Comparison of ENCODE assay signal across 38 cellular contexts in the genomic region with DNA sequence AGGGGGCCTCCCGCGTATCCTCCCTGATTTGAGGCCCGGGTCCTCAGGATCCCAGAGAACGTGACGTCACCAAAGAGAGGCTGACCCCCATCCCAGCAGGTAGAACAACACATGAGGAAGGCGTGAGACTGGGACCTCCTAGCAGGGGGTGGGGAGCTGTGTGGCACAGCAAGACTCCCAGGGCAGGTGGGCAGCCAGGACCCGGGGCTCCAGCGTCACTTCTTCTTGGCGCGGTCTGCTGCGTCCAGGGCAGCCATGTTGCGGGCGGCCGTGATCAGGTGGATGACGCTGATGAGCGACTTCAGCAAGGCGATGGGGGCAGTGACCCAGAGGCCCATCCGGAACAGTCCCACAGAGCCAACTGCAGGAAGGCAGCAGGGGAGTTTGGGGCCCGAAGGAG. TPM values are rescaled to one million over a fixed set of nuclear protein-coding genes. Genes with fewer than 3 reads are reported as not detected.
"Had no signal": no experiment of that assay in that cellular context is flagged by ENCODE, and none has a peak within 500 bp of the region (broad histone marks: within the 10 kb centered on the region; RNA-seq: fewer than 3 reads in every experiment).

No MANE protein-coding gene starts in this region.

- H3K27ac Mint-ChIP-seq: activated B cell treated with CpG ODN at 0.5 μM for 24 hours; activated CD8-positive, alpha-beta T cell treated with anti-CD3 and anti-CD28 coated beads for 36 hours; activated naive CD4-positive, alpha-beta T cell treated with anti-CD3 and anti-CD28 coated beads, Interleukin-2, amount 50 U/mL, for 24 hours; activated naive CD8-positive, alpha-beta T cell treated with anti-CD3 and anti-CD28 coated beads, Interleukin-2, amount 10 ng/mL, durations not matched to agents 7 days and 5 days; activated T-helper 17 cell treated with anti-CD3 and anti-CD28 coated beads, Interleukin-2, amount 50 U/mL, for 72 hours; T-cell had no signal

- H3K27ac ChIP-seq: body of pancreas, Peyer's patch, SJSA1, VCaP had no signal

- H3K9me3 Mint-ChIP-seq: activated B cell treated with CpG ODN at 0.5 μM for 24 hours; activated CD8-positive, alpha-beta T cell treated with anti-CD3 and anti-CD28 coated beads for 36 hours; activated naive CD4-positive, alpha-beta T cell treated with anti-CD3 and anti-CD28 coated beads, Interleukin-2, amount 50 U/mL, for 24 hours; activated naive CD8-positive, alpha-beta T cell treated with anti-CD3 and anti-CD28 coated beads, Interleukin-2, amount 10 ng/mL, durations not matched to agents 7 days and 5 days; activated T-cell treated with anti-CD3 and anti-CD28 coated beads, Interleukin-2, amount 50 U/mL, for 72 hours; activated T-helper 17 cell treated with anti-CD3 and anti-CD28 coated beads, Interleukin-2, amount 50 U/mL, for 72 hours; T-cell had no signal

- H3K4me3 ChIP-seq: body of pancreas, breast epithelium, MG63, Peyer's patch, SJSA1 had no signal

- H3K27me3 Mint-ChIP-seq: activated B cell treated with CpG ODN at 0.5 μM for 24 hours; activated CD8-positive, alpha-beta T cell treated with anti-CD3 and anti-CD28 coated beads for 36 hours; activated naive CD4-positive, alpha-beta T cell treated with anti-CD3 and anti-CD28 coated beads, Interleukin-2, amount 50 U/mL, for 24 hours; activated naive CD8-positive, alpha-beta T cell treated with anti-CD3 and anti-CD28 coated beads, Interleukin-2, amount 10 ng/mL, durations not matched to agents 7 days and 5 days; activated T-helper 17 cell treated with anti-CD3 and anti-CD28 coated beads, Interleukin-2, amount 50 U/mL, for 72 hours; T-cell had no signal

- FAIRE-seq: astrocyte had no signal

- H3K9me3 ChIP-seq: body of pancreas, breast epithelium, MG63, Peyer's patch, SJSA1 had no signal

- H3K36me3 ChIP-seq: breast epithelium had no signal

- DNase-seq: activated B cell treated with CpG ODN at 0.5 μM for 24 hours; activated CD4-positive, alpha-beta T cell treated with anti-CD3 and anti-CD28 coated beads for 4 hours; activated CD4-positive, CD25-positive, alpha-beta regulatory T cell treated with anti-CD3 and anti-CD28 coated beads, Interleukin-2, amount 50 U/mL, for 72 hours; activated CD8-positive, alpha-beta T cell treated with anti-CD3 and anti-CD28 coated beads for 36 hours; activated effector memory CD4-positive, alpha-beta T cell treated with anti-CD3 and anti-CD28 coated beads, Interleukin-2, amount 50 U/mL, for 16 hours; activated naive CD4-positive, alpha-beta T cell; activated naive CD8-positive, alpha-beta T cell treated with anti-CD3 and anti-CD28 coated beads, Interleukin-2, amount 10 ng/mL, durations not matched to agents 7 days and 5 days; activated T-cell treated with anti-CD3 and anti-CD28 coated beads, Interleukin-2, amount 50 U/mL, for 1 hour; activated T-cell treated with anti-CD3 and anti-CD28 coated beads, Interleukin-2, amount 50 U/mL, for 72 hours; cerebellar nuclear complex; Kasumi-1; MG63; NCI-H1092 treated with DMSO at 0.1 percent for 48 hours; NCI-H1417; NCI-H146; NCI-H187; NCI-H2029 treated with DMSO at 0.1 percent for 48 hours; NCI-H2107; NCI-H2171; NCI-H510A; NCI-H526; NCI-H748 treated with DMSO at 0.1 percent for 48 hours; NK-92 treated with Interleukin-12 subunit alpha and Interleukin-12 subunit beta, amount 100 ng/mL, for 24 hours; PC-3; Peyer's patch; RPMI8226; SHP77 treated with DMSO at 0.1 percent for 48 hours; T-cell; T-helper 2 cell; T-helper 9 cell had no signal

- ATAC-seq: activated CD8-positive, alpha-beta T cell treated with anti-CD3 and anti-CD28 coated beads for 36 hours; activated T-cell treated with anti-CD3 and anti-CD28 coated beads, Interleukin-2, amount 50 U/mL, for 72 hours; activated T-helper 17 cell treated with anti-CD3 and anti-CD28 coated beads, Interleukin-2, amount 50 U/mL, for 72 hours; body of pancreas; PC-3; SK-N-SH treated with all-trans-retinoic acid at 6 μM for 48 hours; T-cell had no signal

- H3K4me3 Mint-ChIP-seq: activated B cell treated with CpG ODN at 0.5 μM for 24 hours; activated CD8-positive, alpha-beta T cell treated with anti-CD3 and anti-CD28 coated beads for 36 hours; activated naive CD4-positive, alpha-beta T cell treated with anti-CD3 and anti-CD28 coated beads, Interleukin-2, amount 50 U/mL, for 24 hours; activated naive CD8-positive, alpha-beta T cell treated with anti-CD3 and anti-CD28 coated beads, Interleukin-2, amount 10 ng/mL, durations not matched to agents 7 days and 5 days; activated T-cell treated with anti-CD3 and anti-CD28 coated beads, Interleukin-2, amount 50 U/mL, for 72 hours; activated T-helper 17 cell treated with anti-CD3 and anti-CD28 coated beads, Interleukin-2, amount 50 U/mL, for 72 hours; T-cell had no signal

- H3K27me3 ChIP-seq: body of pancreas, breast epithelium, MG63, Peyer's patch, SJSA1 had no signal

RNA-seq across cellular contexts. Expression of gene SEZ6L2, which starts 40.4 kb away (rescaled TPM):
- total RNA-seq: activated B cell treated with CpG ODN at 0.5 μM for 24 hours; activated naive CD8-positive, alpha-beta T cell treated with anti-CD3 and anti-CD28 coated beads, Interleukin-2, amount 10 ng/mL, durations not matched to agents 7 days and 5 days had no signal

RNA-seq across cellular contexts. Expression of gene ASPHD1, which starts 41.3 kb away (rescaled TPM):
- total RNA-seq: activated B cell treated with CpG ODN at 0.5 μM for 24 hours, T-cell had no signal
